ENCODE assay signal across 13 cellular contexts in genomic region chr11:44886765-44887164, GRCh38.
DNase-seq lines count a peak whose midpoint lies in the region; ATAC-seq and TF ChIP-seq lines count a peak whose summit lies in the region.
"Had no signal": no experiment of that assay in that cellular context is flagged by ENCODE, and none has a peak within 500 bp of the region (broad histone marks: within the 10 kb centered on the region; RNA-seq: fewer than 3 reads in every experiment).

No MANE protein-coding gene starts in this region.

- peak; percentile 26 for DNase-seq in HS-5 (ENCODE audit: low read depth)
- DNase-seq in brain microvascular endothelial cell, result peak; percentile 23
- DNase-seq in inferior parietal cortex (ENCODE audit: extremely low spot score), result peak; percentile 8
- DNase-seq in mucosa of gallbladder (ENCODE audit: low spot score), result no peak
- no peak for DNase-seq in Calu3
- no peak for DNase-seq in CD1c-positive myeloid dendritic cell (ENCODE audit: extremely low spot score)
- DNase-seq in stimulated activated naive CD8-positive, alpha-beta T cell treated with anti-CD3 and anti-CD28 coated beads, Interleukin-15, amount 100 ng/mL, for 72 hours, result no peak
- DNase-seq: mucosa of descending colon, NCI-H2227 treated with DMSO at 0.1 percent for 48 hours had no signal

- H3K36me3 Mint-ChIP-seq in Calu3 (ENCODE audit: insufficient read depth, unreplicated experiment), result no peaks in the 10 kb centered on the region

- intact Hi-C loops in Calu3 (cut with micrococcal nuclease; ENCODE audit: unreplicated experiment), result no loop called here

- no peak overlapping the region for H3K27ac Mint-ChIP-seq in Calu3 (ENCODE audit: unreplicated experiment)
- no peak overlapping the region for H3K27ac Mint-ChIP-seq in stimulated activated naive CD8-positive, alpha-beta T cell treated with anti-CD3 and anti-CD28 coated beads, Interleukin-15, amount 100 ng/mL, for 72 hours
- H3K27ac Mint-ChIP-seq: activated naive CD8-positive, alpha-beta T cell; GM23338 had no signal

- H3K27me3 ChIP-seq in brain microvascular endothelial cell (replicated peaks), result peaks cover 53% of the 10 kb centered on the region

- H3K36me3 ChIP-seq in brain microvascular endothelial cell (replicated peaks), result no peaks in the 10 kb centered on the region
- no peaks in the 10 kb centered on the region for H3K36me3 ChIP-seq in urinary bladder (ENCODE audit: insufficient read depth)

- no peak for ATAC-seq in stimulated activated naive CD8-positive, alpha-beta T cell treated with anti-CD3 and anti-CD28 coated beads, Interleukin-15, amount 100 ng/mL, for 72 hours
- ATAC-seq: mucosa of descending colon had no signal

- no TSS peak for BruUV-seq in Calu3 (replicated peaks; lab: Mats Ljungman, UMichigan)

- H3K4me1 ChIP-seq in urinary bladder (ENCODE audit: insufficient read depth), result no peaks in the 10 kb centered on the region

- H3K4me3 Mint-ChIP-seq in Calu3 (ENCODE audit: low read depth, unreplicated experiment), result no peak overlapping the region
- H3K4me3 Mint-ChIP-seq in stimulated activated naive CD8-positive, alpha-beta T cell treated with anti-CD3 and anti-CD28 coated beads, Interleukin-15, amount 100 ng/mL, for 72 hours, result no peak overlapping the region
- H3K4me3 Mint-ChIP-seq: activated naive CD8-positive, alpha-beta T cell; GM23338 had no signal

- peaks cover 56% of the 10 kb centered on the region for H3K27me3 Mint-ChIP-seq in Calu3 (ENCODE audit: unreplicated experiment)
- no peaks in the 10 kb centered on the region for H3K27me3 Mint-ChIP-seq in stimulated activated naive CD8-positive, alpha-beta T cell treated with anti-CD3 and anti-CD28 coated beads, Interleukin-15, amount 100 ng/mL, for 72 hours
- H3K27me3 Mint-ChIP-seq: activated naive CD8-positive, alpha-beta T cell had no signal

- H3K4me1 Mint-ChIP-seq in Calu3 (ENCODE audit: low read depth, unreplicated experiment), result peaks cover 23% of the 10 kb centered on the region
- no peaks in the 10 kb centered on the region for H3K4me1 Mint-ChIP-seq in stimulated activated naive CD8-positive, alpha-beta T cell treated with anti-CD3 and anti-CD28 coated beads, Interleukin-15, amount 100 ng/mL, for 72 hours

- TF ChIP-seq CTCF in brain microvascular endothelial cell (IDR thresholded peaks at IDR 0.05; ENCODE audit: low read depth, low read length, missing control alignments) (no peak), Calu3 (IDR thresholded peaks at IDR 0.05; ENCODE audit: unreplicated experiment) (no peak)

- no peak overlapping the region for H3K4me3 ChIP-seq in brain microvascular endothelial cell (ENCODE audit: low read depth, low read length)
- no peak overlapping the region for H3K4me3 ChIP-seq in urinary bladder (ENCODE audit: low read depth, low read length)
- H3K4me3 ChIP-seq: GM23338, mucosa of descending colon had no signal

- H3K9me3 Mint-ChIP-seq in Calu3 (ENCODE audit: low read depth, unreplicated experiment), result no peaks in the 10 kb centered on the region
- H3K9me3 Mint-ChIP-seq in stimulated activated naive CD8-positive, alpha-beta T cell treated with anti-CD3 and anti-CD28 coated beads, Interleukin-15, amount 100 ng/mL, for 72 hours, result no peaks in the 10 kb centered on the region
- H3K9me3 Mint-ChIP-seq: GM23338 had no signal

- in situ Hi-C loops in brain microvascular endothelial cell (cut with HindIII; ENCODE audit: low pct_ligation_motif_present, low sequenced_read_pairs), result no loop called here

- 31% methylated on average over 4 of the region's 4 CpGs for WGBS in urinary bladder

- CTCF ChIA-PET in Calu3 (lab: Charles Lee), result interaction anchor here (1.9 kb wide), 1 partner anchor 21 kb away, joined by 5 read pairs; no protein-coding TSS in a partner anchor

- no peak overlapping the region for H3K27ac ChIP-seq in brain microvascular endothelial cell
- H3K27ac ChIP-seq in urinary bladder (ENCODE audit: low read depth), result peak overlapping the region; percentile 11
- H3K27ac ChIP-seq: RWPE1 had no signal

Comparison
In these comparisons a context has a peak if more than half of its experiments do, and no peak if none do; other contexts are left out.
1. DNase-seq: peak in HS-5 (single experiment), brain microvascular endothelial cell (single experiment) and inferior parietal cortex (single experiment); none in mucosa of gallbladder (single experiment), Calu3 (single experiment), CD1c-positive myeloid dendritic cell (single experiment) and stimulated activated naive CD8-positive, alpha-beta T cell treated with anti-CD3 and anti-CD28 coated beads, Interleukin-15, amount 100 ng/mL, for 72 hours (0 of 2).